1 cellular context compared by ENCODE assay signal in the genomic region with DNA sequence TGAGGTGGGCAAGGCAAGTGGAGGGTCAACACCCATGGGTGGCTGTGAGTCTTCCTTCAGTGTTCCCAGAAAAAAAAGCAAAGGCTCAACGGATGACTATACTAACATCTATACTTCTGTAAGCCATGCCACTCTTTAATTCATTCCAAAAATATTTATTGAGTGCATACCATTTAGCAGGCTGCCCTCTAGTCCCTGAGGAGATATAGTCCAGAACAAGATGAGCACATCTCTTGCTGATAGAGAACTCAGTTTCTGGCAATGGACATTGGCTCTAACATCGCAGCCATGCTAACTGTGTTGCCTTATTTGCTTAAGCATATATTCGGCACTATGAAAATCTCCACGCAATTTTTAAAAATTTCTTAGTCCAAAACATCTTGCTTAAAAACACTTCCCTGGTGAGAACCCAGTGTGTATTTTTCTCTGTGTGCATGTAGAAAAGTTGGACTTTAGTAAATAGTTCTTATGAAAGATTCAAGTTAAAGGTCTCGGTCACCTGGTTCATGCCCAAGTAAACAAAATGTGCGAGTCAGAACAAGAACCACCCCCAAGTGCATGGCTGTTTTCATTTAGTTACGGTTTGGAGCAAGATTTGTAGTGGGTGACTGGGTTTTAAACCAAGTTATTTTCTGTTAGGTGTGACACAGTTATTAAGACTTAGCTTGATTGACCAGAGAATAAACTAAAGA.
TF ChIP-seq lines count a peak whose summit lies in the region.

No MANE protein-coding gene starts in this region.

TF ChIP-seq in HepG2, 621 proteins besides CTCF, POLR2A, EP300 and RAD21 (continued from another document and continues in another):
- TF ChIP-seq, protein P1, sequence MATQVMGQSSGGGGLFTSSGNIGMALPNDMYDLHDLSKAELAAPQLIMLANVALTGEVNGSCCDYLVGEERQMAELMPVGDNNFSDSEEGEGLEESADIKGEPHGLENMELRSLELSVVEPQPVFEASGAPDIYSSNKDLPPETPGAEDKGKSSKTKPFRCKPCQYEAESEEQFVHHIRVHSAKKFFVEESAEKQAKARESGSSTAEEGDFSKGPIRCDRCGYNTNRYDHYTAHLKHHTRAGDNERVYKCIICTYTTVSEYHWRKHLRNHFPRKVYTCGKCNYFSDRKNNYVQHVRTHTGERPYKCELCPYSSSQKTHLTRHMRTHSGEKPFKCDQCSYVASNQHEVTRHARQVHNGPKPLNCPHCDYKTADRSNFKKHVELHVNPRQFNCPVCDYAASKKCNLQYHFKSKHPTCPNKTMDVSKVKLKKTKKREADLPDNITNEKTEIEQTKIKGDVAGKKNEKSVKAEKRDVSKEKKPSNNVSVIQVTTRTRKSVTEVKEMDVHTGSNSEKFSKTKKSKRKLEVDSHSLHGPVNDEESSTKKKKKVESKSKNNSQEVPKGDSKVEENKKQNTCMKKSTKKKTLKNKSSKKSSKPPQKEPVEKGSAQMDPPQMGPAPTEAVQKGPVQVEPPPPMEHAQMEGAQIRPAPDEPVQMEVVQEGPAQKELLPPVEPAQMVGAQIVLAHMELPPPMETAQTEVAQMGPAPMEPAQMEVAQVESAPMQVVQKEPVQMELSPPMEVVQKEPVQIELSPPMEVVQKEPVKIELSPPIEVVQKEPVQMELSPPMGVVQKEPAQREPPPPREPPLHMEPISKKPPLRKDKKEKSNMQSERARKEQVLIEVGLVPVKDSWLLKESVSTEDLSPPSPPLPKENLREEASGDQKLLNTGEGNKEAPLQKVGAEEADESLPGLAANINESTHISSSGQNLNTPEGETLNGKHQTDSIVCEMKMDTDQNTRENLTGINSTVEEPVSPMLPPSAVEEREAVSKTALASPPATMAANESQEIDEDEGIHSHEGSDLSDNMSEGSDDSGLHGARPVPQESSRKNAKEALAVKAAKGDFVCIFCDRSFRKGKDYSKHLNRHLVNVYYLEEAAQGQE (IDR thresholded peaks at IDR 0.05; ENCODE audit: borderline replicate concordance in 1 of 2, low read depth in 1 of 2, low read length in 2 of 2), result peak in 1 of 2 experiments; percentile 37; a peak in 1 of 4 replicates
- TF ChIP-seq ZKSCAN8 (CRISPR knock-in tag; IDR thresholded peaks at IDR 0.05; ENCODE audit: borderline replicate concordance), result 0 out of 2 replicates have a peak, but pooled peaks have one; percentile 17
- no peak for TF ChIP-seq FOXA1 (IDR thresholded peaks at IDR 0.05)
- TF ChIP-seq FOXA1 (CRISPR knock-in tag; IDR thresholded peaks at IDR 0.05), result peak; percentile 12; the same call in 1 of the 2 replicates
- TF ChIP-seq RCOR2 (CRISPR knock-in tag; IDR thresholded peaks at IDR 0.05), result 0 out of 2 replicates have a peak, but pooled peaks have one; percentile 37
- no peak for TF ChIP-seq SOX6 (IDR thresholded peaks at IDR 0.05)
- TF ChIP-seq SOX6 (CRISPR knock-in tag; IDR thresholded peaks at IDR 0.05), result peak; percentile 65; the same call in 1 of the 2 replicates
- TF ChIP-seq MBD4 (IDR thresholded peaks at IDR 0.05; ENCODE audit: borderline replicate concordance, low read length), result peak; percentile 50; the same call in 1 of the 2 replicates
- TF ChIP-seq CREB1 (IDR thresholded peaks at IDR 0.05), result no peak
- peak; percentile 57; the same call in 1 of the 2 replicates for TF ChIP-seq CREB1 (CRISPR knock-in tag; IDR thresholded peaks at IDR 0.05)
- no peak for TF ChIP-seq SALL2 (CRISPR knock-in tag; IDR thresholded peaks at IDR 0.05)
- peak; percentile 90; the same call in 1 of the 2 replicates for TF ChIP-seq NCOR1 (IDR thresholded peaks at IDR 0.05; ENCODE audit: borderline replicate concordance, low read length)
- peak; percentile 94 for TF ChIP-seq TBL1XR1 (IDR thresholded peaks at IDR 0.05; ENCODE audit: borderline replicate concordance, low read length, partially characterized antibody)
- peak; percentile 27; the same call in 1 of the 2 replicates for TF ChIP-seq YEATS2 (CRISPR knock-in tag; IDR thresholded peaks at IDR 0.05; ENCODE audit: borderline replicate concordance)
- TF ChIP-seq RAD51 (IDR thresholded peaks at IDR 0.05; ENCODE audit: borderline replicate concordance), result no peak
- TF ChIP-seq FOXP1 (IDR thresholded peaks at IDR 0.05), result no peak
- peak; percentile 81 for TF ChIP-seq FOXP1 (CRISPR knock-in tag; IDR thresholded peaks at IDR 0.05)
- no peak for TF ChIP-seq GABPA (IDR thresholded peaks at IDR 0.05; ENCODE audit: low read depth, low read length)
- TF ChIP-seq GABPA (CRISPR knock-in tag; IDR thresholded peaks at IDR 0.05; ENCODE audit: low read depth), result no peak
- TF ChIP-seq, protein P2, sequence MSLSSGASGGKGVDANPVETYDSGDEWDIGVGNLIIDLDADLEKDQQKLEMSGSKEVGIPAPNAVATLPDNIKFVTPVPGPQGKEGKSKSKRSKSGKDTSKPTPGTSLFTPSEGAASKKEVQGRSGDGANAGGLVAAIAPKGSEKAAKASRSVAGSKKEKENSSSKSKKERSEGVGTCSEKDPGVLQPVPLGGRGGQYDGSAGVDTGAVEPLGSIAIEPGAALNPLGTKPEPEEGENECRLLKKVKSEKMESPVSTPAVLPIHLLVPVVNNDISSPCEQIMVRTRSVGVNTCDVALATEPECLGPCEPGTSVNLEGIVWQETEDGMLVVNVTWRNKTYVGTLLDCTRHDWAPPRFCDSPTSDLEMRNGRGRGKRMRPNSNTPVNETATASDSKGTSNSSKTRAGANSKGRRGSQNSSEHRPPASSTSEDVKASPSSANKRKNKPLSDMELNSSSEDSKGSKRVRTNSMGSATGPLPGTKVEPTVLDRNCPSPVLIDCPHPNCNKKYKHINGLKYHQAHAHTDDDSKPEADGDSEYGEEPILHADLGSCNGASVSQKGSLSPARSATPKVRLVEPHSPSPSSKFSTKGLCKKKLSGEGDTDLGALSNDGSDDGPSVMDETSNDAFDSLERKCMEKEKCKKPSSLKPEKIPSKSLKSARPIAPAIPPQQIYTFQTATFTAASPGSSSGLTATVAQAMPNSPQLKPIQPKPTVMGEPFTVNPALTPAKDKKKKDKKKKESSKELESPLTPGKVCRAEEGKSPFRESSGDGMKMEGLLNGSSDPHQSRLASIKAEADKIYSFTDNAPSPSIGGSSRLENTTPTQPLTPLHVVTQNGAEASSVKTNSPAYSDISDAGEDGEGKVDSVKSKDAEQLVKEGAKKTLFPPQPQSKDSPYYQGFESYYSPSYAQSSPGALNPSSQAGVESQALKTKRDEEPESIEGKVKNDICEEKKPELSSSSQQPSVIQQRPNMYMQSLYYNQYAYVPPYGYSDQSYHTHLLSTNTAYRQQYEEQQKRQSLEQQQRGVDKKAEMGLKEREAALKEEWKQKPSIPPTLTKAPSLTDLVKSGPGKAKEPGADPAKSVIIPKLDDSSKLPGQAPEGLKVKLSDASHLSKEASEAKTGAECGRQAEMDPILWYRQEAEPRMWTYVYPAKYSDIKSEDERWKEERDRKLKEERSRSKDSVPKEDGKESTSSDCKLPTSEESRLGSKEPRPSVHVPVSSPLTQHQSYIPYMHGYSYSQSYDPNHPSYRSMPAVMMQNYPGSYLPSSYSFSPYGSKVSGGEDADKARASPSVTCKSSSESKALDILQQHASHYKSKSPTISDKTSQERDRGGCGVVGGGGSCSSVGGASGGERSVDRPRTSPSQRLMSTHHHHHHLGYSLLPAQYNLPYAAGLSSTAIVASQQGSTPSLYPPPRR (CRISPR knock-in tag; IDR thresholded peaks at IDR 0.05; ENCODE audit: borderline replicate concordance), result peak; percentile 41; the same call in 1 of the 2 replicates
- TF ChIP-seq FIP1L1 (IDR thresholded peaks at IDR 0.05; ENCODE audit: borderline replicate concordance, insufficient read depth, low read depth, low read length), result no peak
- TF ChIP-seq, protein P3, sequence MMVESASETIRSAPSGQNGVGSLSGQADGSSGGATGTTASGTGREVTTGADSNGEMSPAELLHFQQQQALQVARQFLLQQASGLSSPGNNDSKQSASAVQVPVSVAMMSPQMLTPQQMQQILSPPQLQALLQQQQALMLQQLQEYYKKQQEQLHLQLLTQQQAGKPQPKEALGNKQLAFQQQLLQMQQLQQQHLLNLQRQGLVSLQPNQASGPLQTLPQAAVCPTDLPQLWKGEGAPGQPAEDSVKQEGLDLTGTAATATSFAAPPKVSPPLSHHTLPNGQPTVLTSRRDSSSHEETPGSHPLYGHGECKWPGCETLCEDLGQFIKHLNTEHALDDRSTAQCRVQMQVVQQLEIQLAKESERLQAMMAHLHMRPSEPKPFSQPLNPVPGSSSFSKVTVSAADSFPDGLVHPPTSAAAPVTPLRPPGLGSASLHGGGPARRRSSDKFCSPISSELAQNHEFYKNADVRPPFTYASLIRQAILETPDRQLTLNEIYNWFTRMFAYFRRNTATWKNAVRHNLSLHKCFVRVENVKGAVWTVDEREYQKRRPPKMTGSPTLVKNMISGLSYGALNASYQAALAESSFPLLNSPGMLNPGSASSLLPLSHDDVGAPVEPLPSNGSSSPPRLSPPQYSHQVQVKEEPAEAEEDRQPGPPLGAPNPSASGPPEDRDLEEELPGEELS (CRISPR knock-in tag; IDR thresholded peaks at IDR 0.05), result peak; percentile 81
- TF ChIP-seq FOXM1 (CRISPR knock-in tag; IDR thresholded peaks at IDR 0.05), result no peak
- 0 out of 2 replicates have a peak, but pooled peaks have one; percentile 54 for TF ChIP-seq POGZ (CRISPR knock-in tag; IDR thresholded peaks at IDR 0.05)
- no peak for TF ChIP-seq DNMT3B (CRISPR knock-in tag; conservative IDR thresholded peaks at IDR 0.05)
- TF ChIP-seq HOXA3 (CRISPR knock-in tag; IDR thresholded peaks at IDR 0.05), result peak; percentile 19; the same call in 1 of the 2 replicates
- TF ChIP-seq PLRG1 (conservative IDR thresholded peaks at IDR 0.05), result no peak
- TF ChIP-seq, protein P4, sequence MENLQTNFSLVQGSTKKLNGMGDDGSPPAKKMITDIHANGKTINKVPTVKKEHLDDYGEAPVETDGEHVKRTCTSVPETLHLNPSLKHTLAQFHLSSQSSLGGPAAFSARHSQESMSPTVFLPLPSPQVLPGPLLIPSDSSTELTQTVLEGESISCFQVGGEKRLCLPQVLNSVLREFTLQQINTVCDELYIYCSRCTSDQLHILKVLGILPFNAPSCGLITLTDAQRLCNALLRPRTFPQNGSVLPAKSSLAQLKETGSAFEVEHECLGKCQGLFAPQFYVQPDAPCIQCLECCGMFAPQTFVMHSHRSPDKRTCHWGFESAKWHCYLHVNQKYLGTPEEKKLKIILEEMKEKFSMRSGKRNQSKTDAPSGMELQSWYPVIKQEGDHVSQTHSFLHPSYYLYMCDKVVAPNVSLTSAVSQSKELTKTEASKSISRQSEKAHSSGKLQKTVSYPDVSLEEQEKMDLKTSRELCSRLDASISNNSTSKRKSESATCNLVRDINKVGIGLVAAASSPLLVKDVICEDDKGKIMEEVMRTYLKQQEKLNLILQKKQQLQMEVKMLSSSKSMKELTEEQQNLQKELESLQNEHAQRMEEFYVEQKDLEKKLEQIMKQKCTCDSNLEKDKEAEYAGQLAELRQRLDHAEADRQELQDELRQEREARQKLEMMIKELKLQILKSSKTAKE (CRISPR knock-in tag; IDR thresholded peaks at IDR 0.05; ENCODE audit: borderline replicate concordance), result peak; percentile 20; the same call in 1 of the 2 replicates
- TF ChIP-seq LCORL (IDR thresholded peaks at IDR 0.05), result no peak
- peak; percentile 34; the same call in 1 of the 2 replicates for TF ChIP-seq LCORL (CRISPR knock-in tag; IDR thresholded peaks at IDR 0.05)
- TF ChIP-seq BCL6 (CRISPR knock-in tag; IDR thresholded peaks at IDR 0.05), result peak; percentile 86
- peak; percentile 19; the same call in 1 of the 2 replicates for TF ChIP-seq ZNF331 (CRISPR knock-in tag; IDR thresholded peaks at IDR 0.05)
- TF ChIP-seq, protein P5, sequence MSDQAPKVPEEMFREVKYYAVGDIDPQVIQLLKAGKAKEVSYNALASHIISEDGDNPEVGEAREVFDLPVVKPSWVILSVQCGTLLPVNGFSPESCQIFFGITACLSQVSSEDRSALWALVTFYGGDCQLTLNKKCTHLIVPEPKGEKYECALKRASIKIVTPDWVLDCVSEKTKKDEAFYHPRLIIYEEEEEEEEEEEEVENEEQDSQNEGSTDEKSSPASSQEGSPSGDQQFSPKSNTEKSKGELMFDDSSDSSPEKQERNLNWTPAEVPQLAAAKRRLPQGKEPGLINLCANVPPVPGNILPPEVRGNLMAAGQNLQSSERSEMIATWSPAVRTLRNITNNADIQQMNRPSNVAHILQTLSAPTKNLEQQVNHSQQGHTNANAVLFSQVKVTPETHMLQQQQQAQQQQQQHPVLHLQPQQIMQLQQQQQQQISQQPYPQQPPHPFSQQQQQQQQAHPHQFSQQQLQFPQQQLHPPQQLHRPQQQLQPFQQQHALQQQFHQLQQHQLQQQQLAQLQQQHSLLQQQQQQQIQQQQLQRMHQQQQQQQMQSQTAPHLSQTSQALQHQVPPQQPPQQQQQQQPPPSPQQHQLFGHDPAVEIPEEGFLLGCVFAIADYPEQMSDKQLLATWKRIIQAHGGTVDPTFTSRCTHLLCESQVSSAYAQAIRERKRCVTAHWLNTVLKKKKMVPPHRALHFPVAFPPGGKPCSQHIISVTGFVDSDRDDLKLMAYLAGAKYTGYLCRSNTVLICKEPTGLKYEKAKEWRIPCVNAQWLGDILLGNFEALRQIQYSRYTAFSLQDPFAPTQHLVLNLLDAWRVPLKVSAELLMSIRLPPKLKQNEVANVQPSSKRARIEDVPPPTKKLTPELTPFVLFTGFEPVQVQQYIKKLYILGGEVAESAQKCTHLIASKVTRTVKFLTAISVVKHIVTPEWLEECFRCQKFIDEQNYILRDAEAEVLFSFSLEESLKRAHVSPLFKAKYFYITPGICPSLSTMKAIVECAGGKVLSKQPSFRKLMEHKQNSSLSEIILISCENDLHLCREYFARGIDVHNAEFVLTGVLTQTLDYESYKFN (CRISPR knock-in tag; conservative IDR thresholded peaks at IDR 0.05), result peak; percentile 88
- TF ChIP-seq, protein P6, sequence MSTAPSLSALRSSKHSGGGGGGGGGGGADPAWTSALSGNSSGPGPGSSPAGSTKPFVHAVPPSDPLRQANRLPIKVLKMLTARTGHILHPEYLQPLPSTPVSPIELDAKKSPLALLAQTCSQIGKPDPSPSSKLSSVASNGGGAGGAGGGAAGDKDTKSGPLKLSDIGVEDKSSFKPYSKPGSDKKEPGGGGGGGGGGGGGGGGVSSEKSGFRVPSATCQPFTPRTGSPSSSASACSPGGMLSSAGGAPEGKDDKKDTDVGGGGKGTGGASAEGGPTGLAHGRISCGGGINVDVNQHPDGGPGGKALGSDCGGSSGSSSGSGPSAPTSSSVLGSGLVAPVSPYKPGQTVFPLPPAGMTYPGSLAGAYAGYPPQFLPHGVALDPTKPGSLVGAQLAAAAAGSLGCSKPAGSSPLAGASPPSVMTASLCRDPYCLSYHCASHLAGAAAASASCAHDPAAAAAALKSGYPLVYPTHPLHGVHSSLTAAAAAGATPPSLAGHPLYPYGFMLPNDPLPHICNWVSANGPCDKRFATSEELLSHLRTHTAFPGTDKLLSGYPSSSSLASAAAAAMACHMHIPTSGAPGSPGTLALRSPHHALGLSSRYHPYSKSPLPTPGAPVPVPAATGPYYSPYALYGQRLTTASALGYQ (CRISPR knock-in tag; IDR thresholded peaks at IDR 0.05), result peak; percentile 68; the same call in 1 of the 2 replicates
- TF ChIP-seq, protein P7, sequence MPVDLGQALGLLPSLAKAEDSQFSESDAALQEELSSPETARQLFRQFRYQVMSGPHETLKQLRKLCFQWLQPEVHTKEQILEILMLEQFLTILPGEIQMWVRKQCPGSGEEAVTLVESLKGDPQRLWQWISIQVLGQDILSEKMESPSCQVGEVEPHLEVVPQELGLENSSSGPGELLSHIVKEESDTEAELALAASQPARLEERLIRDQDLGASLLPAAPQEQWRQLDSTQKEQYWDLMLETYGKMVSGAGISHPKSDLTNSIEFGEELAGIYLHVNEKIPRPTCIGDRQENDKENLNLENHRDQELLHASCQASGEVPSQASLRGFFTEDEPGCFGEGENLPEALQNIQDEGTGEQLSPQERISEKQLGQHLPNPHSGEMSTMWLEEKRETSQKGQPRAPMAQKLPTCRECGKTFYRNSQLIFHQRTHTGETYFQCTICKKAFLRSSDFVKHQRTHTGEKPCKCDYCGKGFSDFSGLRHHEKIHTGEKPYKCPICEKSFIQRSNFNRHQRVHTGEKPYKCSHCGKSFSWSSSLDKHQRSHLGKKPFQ (CRISPR knock-in tag; IDR thresholded peaks at IDR 0.05; ENCODE audit: insufficient replicate concordance), result peak; percentile 62
- no peak for TF ChIP-seq MXI1 (IDR thresholded peaks at IDR 0.05; ENCODE audit: borderline replicate concordance, low read depth, low read length)
- peak; percentile 81 for TF ChIP-seq FOXA3 (CRISPR knock-in tag; IDR thresholded peaks at IDR 0.05)
- no peak for TF ChIP-seq WIZ (CRISPR knock-in tag; IDR thresholded peaks at IDR 0.05)
